ENCODE assay signal across 8 cellular contexts in the genomic region with DNA sequence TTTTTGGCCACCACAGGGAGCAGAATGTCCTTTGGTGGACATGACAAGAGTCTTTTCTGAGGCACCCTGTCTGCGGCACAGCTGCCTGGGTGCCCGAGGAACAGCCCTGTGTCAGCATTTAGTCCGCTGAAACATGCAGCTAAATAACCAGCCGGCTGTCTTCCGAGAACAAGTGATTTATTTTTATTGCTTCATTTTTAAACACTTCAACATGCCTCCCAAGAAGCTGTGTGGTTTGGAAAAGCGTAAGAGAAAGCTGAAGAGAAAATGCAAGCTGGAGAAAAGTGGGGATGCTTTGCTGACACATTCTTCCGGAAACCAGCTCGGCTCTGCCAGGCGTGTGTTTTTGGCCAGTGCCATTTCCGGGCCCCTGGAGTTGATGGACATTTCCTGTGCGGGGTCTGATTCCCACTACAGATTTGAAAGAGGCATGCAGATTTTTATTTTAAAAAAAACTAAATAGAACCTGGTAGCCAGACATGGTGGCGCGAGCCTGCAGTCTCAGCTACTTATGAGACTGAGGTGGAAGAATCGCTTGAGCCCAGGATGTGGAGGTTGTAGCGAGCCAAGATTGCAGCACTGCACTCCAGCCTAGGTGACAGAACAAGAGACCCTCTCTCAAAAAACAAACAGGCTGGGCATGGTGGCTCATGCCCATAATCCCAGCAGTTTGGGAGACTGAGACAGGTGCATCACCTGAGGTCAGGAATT.
A peak's percentile ranks its signal among the peaks of the same experiment; 100 is the strongest.
DNase-seq lines count a peak whose midpoint lies in the region; ATAC-seq and TF ChIP-seq lines count a peak whose summit lies in the region.

No MANE protein-coding gene starts in this region.

- DNase-seq in GM04503 (ENCODE audit: low read depth) (peak; percentile 87), SK-N-SH (peak; percentile 71), epidermal melanocyte (ENCODE audit: insufficient read length, low spot score) (peak; percentile 58), omental fat pad (ENCODE audit: low spot score) (no peak), NCI-H2029 (lab: John Stamatoyannopoulos, UW) (no peak), NCI-H128 (lab: John Stamatoyannopoulos, UW; ENCODE audit: unreplicated experiment) (no peak)
- no peak for DNase-seq in central memory CD4-positive, alpha-beta T cell

- peak overlapping the region; percentile 45 for H3K9ac ChIP-seq in SK-N-SH

- H3K27ac ChIP-seq in SK-N-SH (ENCODE audit: low read depth in 2 of 2, low read length in 1 of 2): peak overlapping the region; percentile 45 to 81

- peak in 1 of 2 experiments; percentile 76; a peak in 2 of 4 replicates for TF ChIP-seq EP300 in SK-N-SH (IDR thresholded peaks at IDR 0.05; ENCODE audit: borderline replicate concordance in 1 of 2, low read depth in 1 of 2, low read length in 1 of 2)

- ATAC-seq in omental fat pad (ENCODE audit: low FRiP score) (peak; percentile 60), GM21619 (IDR thresholded peaks at IDR 0.05; ENCODE audit: unreplicated experiment) (no peak)

- no peaks in the 10 kb centered on the region for H3K36me3 ChIP-seq in SK-N-SH (replicated peaks in 1 of 2; ENCODE audit: control insufficient read depth in 1 of 2, insufficient read depth in 2 of 2, low read length in 1 of 2)

- H2AFZ ChIP-seq in SK-N-SH (ENCODE audit: low read depth): peak overlapping the region; percentile 43; the same call in 1 of the 2 replicates

- peak overlapping the region; percentile 7 to 42; a peak in 3 of 4 replicates for H3K4me3 ChIP-seq in SK-N-SH (ENCODE audit: low read depth in 2 of 2, low read length in 1 of 2)

- TF ChIP-seq RAD21 in SK-N-SH (IDR thresholded peaks at IDR 0.05; ENCODE audit: low read length): no peak

- no peaks in the 10 kb centered on the region for H4K20me1 ChIP-seq in SK-N-SH (ENCODE audit: insufficient read depth)

- no peaks in the 10 kb centered on the region for H3K9me3 ChIP-seq in SK-N-SH

- no peaks in the 10 kb centered on the region for H3K79me2 ChIP-seq in SK-N-SH (ENCODE audit: insufficient read depth)

- WGBS in SK-N-SH (ENCODE audit: low lambda C conversion rate): 33% methylated on average over 15 of the region's 15 CpGs

- H3K9me2 ChIP-seq in SK-N-SH: no peaks in the 10 kb centered on the region

- H3K27me3 ChIP-seq in SK-N-SH (ENCODE audit: insufficient read depth): no peaks in the 10 kb centered on the region

- peaks cover 3 to 15% of the 10 kb centered on the region in 2 experiments; a peak in 2 of 4 replicates for H3K4me1 ChIP-seq in SK-N-SH (ENCODE audit: control insufficient read depth in 1 of 2, insufficient read depth in 2 of 2, low read depth in 1 of 2, low read length in 1 of 2)

- POLR2A ChIA-PET in SK-N-SH (lab: Yijun Ruan, JAX): interaction anchor here (1.0 to 1.2 kb wide), 2 partner anchors 14 to 147 kb away, joined by 3 to 4 read pairs; no protein-coding TSS in a partner anchor

- peaks cover 30% of the 10 kb centered on the region for H3F3A ChIP-seq in SK-N-SH (replicated peaks; ENCODE audit: insufficient read depth)

- H3K4me2 ChIP-seq in SK-N-SH: peak overlapping the region; percentile 74

- CTCF ChIA-PET in SK-N-SH (lab: Yijun Ruan, JAX): interaction anchor here (0.9 to 3.6 kb wide), 5 partner anchors 11 to 367 kb away, joined by 3 to 19 read pairs (median 4); a partner anchor contains a TSS

- TF ChIP-seq CTCF in SK-N-SH (IDR thresholded peaks at IDR 0.05) (no peak), omental fat pad (IDR thresholded peaks at IDR 0.05) (no peak)

TF ChIP-seq in SK-N-SH, 30 proteins besides CTCF, POLR2A, EP300 and RAD21 (continues in another document):
- TF ChIP-seq TEAD4 (IDR thresholded peaks at IDR 0.05; ENCODE audit: borderline replicate concordance, insufficient read depth) (0 out of 2 replicates have a peak, but pooled peaks have one; percentile 40), ELF1 (IDR thresholded peaks at IDR 0.05) (peak; percentile 79), SMC3 (IDR thresholded peaks at IDR 0.05; ENCODE audit: low read depth, low read length) (no peak), YY1 (IDR thresholded peaks at IDR 0.05; ENCODE audit: low read depth) (0 out of 2 replicates have a peak, but pooled peaks have one; percentile 30), POLR2AphosphoS5 (IDR thresholded peaks at IDR 0.05; ENCODE audit: low read depth, low read length) (peak; percentile 64), EZH2phosphoT487 (IDR thresholded peaks at IDR 0.05; ENCODE audit: borderline replicate concordance, low read depth) (no peak), FOSL2 (IDR thresholded peaks at IDR 0.05; ENCODE audit: borderline replicate concordance, low read depth) (peak; percentile 34; the same call in 1 of the 2 replicates), MEF2A (IDR thresholded peaks at IDR 0.05; ENCODE audit: borderline replicate concordance, low read depth) (peak; percentile 37; the same call in 1 of the 2 replicates), FOXJ3 (CRISPR knock-in tag; IDR thresholded peaks at IDR 0.05) (no peak), GABPA (IDR thresholded peaks at IDR 0.05; ENCODE audit: low read depth) (peak; percentile 72), NRF1 (IDR thresholded peaks at IDR 0.05; ENCODE audit: low read depth, low read length) (no peak), TCF12 (IDR thresholded peaks at IDR 0.05) (peak; percentile 88), NFIC (IDR thresholded peaks at IDR 0.05; ENCODE audit: borderline replicate concordance) (peak; percentile 95)
- TF ChIP-seq, protein P1, sequence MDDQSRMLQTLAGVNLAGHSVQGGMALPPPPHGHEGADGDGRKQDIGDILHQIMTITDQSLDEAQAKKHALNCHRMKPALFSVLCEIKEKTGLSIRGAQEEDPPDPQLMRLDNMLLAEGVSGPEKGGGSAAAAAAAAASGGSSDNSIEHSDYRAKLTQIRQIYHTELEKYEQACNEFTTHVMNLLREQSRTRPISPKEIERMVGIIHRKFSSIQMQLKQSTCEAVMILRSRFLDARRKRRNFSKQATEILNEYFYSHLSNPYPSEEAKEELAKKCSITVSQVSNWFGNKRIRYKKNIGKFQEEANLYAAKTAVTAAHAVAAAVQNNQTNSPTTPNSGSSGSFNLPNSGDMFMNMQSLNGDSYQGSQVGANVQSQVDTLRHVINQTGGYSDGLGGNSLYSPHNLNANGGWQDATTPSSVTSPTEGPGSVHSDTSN (IDR thresholded peaks at IDR 0.05): peak; percentile 92
- TF ChIP-seq, protein P2, sequence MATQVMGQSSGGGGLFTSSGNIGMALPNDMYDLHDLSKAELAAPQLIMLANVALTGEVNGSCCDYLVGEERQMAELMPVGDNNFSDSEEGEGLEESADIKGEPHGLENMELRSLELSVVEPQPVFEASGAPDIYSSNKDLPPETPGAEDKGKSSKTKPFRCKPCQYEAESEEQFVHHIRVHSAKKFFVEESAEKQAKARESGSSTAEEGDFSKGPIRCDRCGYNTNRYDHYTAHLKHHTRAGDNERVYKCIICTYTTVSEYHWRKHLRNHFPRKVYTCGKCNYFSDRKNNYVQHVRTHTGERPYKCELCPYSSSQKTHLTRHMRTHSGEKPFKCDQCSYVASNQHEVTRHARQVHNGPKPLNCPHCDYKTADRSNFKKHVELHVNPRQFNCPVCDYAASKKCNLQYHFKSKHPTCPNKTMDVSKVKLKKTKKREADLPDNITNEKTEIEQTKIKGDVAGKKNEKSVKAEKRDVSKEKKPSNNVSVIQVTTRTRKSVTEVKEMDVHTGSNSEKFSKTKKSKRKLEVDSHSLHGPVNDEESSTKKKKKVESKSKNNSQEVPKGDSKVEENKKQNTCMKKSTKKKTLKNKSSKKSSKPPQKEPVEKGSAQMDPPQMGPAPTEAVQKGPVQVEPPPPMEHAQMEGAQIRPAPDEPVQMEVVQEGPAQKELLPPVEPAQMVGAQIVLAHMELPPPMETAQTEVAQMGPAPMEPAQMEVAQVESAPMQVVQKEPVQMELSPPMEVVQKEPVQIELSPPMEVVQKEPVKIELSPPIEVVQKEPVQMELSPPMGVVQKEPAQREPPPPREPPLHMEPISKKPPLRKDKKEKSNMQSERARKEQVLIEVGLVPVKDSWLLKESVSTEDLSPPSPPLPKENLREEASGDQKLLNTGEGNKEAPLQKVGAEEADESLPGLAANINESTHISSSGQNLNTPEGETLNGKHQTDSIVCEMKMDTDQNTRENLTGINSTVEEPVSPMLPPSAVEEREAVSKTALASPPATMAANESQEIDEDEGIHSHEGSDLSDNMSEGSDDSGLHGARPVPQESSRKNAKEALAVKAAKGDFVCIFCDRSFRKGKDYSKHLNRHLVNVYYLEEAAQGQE (IDR thresholded peaks at IDR 0.05; ENCODE audit: low read depth, low read length): no peak; the same call in 1 of the 2 replicates
- TF ChIP-seq, protein P3, sequence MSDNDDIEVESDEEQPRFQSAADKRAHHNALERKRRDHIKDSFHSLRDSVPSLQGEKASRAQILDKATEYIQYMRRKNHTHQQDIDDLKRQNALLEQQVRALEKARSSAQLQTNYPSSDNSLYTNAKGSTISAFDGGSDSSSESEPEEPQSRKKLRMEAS (IDR thresholded peaks at IDR 0.05; ENCODE audit: low read depth): peak; percentile 72; the same call in 1 of the 2 replicates
- TF ChIP-seq, protein P4, sequence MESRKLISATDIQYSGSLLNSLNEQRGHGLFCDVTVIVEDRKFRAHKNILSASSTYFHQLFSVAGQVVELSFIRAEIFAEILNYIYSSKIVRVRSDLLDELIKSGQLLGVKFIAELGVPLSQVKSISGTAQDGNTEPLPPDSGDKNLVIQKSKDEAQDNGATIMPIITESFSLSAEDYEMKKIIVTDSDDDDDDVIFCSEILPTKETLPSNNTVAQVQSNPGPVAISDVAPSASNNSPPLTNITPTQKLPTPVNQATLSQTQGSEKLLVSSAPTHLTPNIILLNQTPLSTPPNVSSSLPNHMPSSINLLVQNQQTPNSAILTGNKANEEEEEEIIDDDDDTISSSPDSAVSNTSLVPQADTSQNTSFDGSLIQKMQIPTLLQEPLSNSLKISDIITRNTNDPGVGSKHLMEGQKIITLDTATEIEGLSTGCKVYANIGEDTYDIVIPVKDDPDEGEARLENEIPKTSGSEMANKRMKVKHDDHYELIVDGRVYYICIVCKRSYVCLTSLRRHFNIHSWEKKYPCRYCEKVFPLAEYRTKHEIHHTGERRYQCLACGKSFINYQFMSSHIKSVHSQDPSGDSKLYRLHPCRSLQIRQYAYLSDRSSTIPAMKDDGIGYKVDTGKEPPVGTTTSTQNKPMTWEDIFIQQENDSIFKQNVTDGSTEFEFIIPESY (IDR thresholded peaks at IDR 0.05; ENCODE audit: borderline replicate concordance, low read depth): no peak
- TF ChIP-seq, protein P5, sequence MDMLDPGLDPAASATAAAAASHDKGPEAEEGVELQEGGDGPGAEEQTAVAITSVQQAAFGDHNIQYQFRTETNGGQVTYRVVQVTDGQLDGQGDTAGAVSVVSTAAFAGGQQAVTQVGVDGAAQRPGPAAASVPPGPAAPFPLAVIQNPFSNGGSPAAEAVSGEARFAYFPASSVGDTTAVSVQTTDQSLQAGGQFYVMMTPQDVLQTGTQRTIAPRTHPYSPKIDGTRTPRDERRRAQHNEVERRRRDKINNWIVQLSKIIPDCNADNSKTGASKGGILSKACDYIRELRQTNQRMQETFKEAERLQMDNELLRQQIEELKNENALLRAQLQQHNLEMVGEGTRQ (IDR thresholded peaks at IDR 0.05; ENCODE audit: borderline replicate concordance, low read depth, low read length): no peak

Comparison
In these comparisons a context has a peak if more than half of its experiments do, and no peak if none do; other contexts are left out.
1. DNase-seq: peak in GM04503 (single experiment), SK-N-SH (single experiment) and epidermal melanocyte (single experiment); none in omental fat pad (single experiment), central memory CD4-positive, alpha-beta T cell (single experiment), NCI-H2029 (single experiment) and NCI-H128 (single experiment).